Comparison of ENCODE assay signal across 9 cellular contexts in the genomic region with DNA sequence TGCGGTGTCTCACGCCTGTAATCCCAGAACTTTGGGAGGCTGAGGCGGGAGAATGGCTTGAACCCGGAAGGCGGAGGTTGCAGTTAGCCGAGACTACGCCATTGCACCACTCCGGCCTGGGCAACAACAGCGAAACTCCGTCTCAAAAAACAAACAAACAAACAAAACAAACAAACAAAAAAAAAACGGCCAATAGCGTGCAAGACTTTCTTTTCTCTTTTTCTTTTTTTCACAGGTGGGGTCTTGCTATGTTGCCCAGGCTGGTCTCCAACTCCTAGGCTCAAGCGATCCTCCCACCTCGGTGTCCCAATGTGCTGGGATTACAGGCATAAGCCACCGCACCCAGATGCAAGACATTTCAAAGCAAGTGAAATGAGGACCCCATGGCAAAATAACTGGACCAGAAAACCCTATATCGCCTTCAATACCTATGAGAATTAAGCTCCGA. TPM values are rescaled to one million over a fixed set of nuclear protein-coding genes. Genes with fewer than 3 reads are reported as not detected.
DNase-seq lines count a peak whose midpoint lies in the region; ATAC-seq and TF ChIP-seq lines count a peak whose summit lies in the region.
"Had no signal": no experiment of that assay in that cellular context is flagged by ENCODE, and none has a peak within 500 bp of the region (broad histone marks: within the 10 kb centered on the region; RNA-seq: fewer than 3 reads in every experiment).

No MANE protein-coding gene starts in this region.

- H3K9me3 ChIP-seq in HAP-1 (no peaks in the 10 kb centered on the region), skeletal muscle tissue (ENCODE audit: control insufficient read depth in 3 of 3, low read length in 3 of 3) (no peaks in the 10 kb centered on the region)

- H3K4me3 ChIP-seq in HAP-1, result peak overlapping the region; percentile 90
- H3K4me3 ChIP-seq in iPS-11a (ENCODE audit: low read depth, low read length), result peak overlapping the region; percentile 13
- H3K4me3 ChIP-seq in skeletal muscle tissue (ENCODE audit: low read length in 3 of 3), result peak overlapping the region; percentile 96 to 99 (median 98)

- peak overlapping the region; percentile 8 to 97 (median 43) for H3K9ac ChIP-seq in skeletal muscle tissue (ENCODE audit: low read depth in 1 of 3, low read length in 3 of 3)

- H3K4me3 Mint-ChIP-seq in activated B cell treated with CpG ODN at 0.5 μM for 24 hours, result peak overlapping the region; percentile 92

- no peak for TF ChIP-seq CTCF in activated B cell treated with CpG ODN at 0.5 μM for 24 hours (IDR thresholded peaks at IDR 0.05)

- H3K27me3 ChIP-seq in HAP-1 (ENCODE audit: low read depth) (no peaks in the 10 kb centered on the region), skeletal muscle tissue (ENCODE audit: control insufficient read depth in 3 of 3, insufficient read depth in 3 of 3, low read length in 3 of 3) (no peaks in the 10 kb centered on the region)

- H3K27me3 Mint-ChIP-seq in activated B cell treated with CpG ODN at 0.5 μM for 24 hours, result no peaks in the 10 kb centered on the region

- intact Hi-C loops in activated B cell treated with CpG ODN at 0.5 μM for 24 hours (cut with micrococcal nuclease), result no loop called here

- in situ Hi-C loops in HAP-1 (cut with MboI; ENCODE audit: low sequenced_read_pairs), result no loop called here

- no peak for DNase-seq in HAP-1 (ENCODE audit: low spot score in 2 of 2)
- no peak for DNase-seq in activated B cell treated with CpG ODN at 0.5 μM for 24 hours
- DNase-seq in NOMO-1 (lab: John Stamatoyannopoulos, UW; ENCODE audit: unreplicated experiment in 2 of 2), result no peak
- no peak for DNase-seq in SIG-M5 (lab: John Stamatoyannopoulos, UW)
- no peak for DNase-seq in epidermal melanocyte (ENCODE audit: insufficient read length, low spot score)
- DNase-seq in D341Med (ENCODE audit: low spot score), result no peak
- DNase-seq: stimulated activated CD4-positive, alpha-beta T cell treated with anti-CD3 and anti-CD28 coated beads, Interleukin-4, amount 100 ng/mL, for 1 hour had no signal

- no peaks in the 10 kb centered on the region for H3K9me3 Mint-ChIP-seq in activated B cell treated with CpG ODN at 0.5 μM for 24 hours

- H3K36me3 Mint-ChIP-seq in activated B cell treated with CpG ODN at 0.5 μM for 24 hours (ENCODE audit: low read depth), result peaks cover 8% of the 10 kb centered on the region

- no peaks in the 10 kb centered on the region for H3K36me3 ChIP-seq in HAP-1 (replicated peaks)
- no peaks in the 10 kb centered on the region for H3K36me3 ChIP-seq in skeletal muscle tissue (ENCODE audit: control insufficient read depth in 3 of 3, insufficient read depth in 3 of 3, low read length in 3 of 3)

- H3K4me1 Mint-ChIP-seq in activated B cell treated with CpG ODN at 0.5 μM for 24 hours, result peaks cover 75% of the 10 kb centered on the region

- no peak overlapping the region for H3K27ac Mint-ChIP-seq in activated B cell treated with CpG ODN at 0.5 μM for 24 hours

- peak overlapping the region; percentile 99 for H3K27ac ChIP-seq in skeletal muscle tissue (ENCODE audit: low read depth, low read length)

- H3K4me1 ChIP-seq in HAP-1 (peaks cover 11% of the 10 kb centered on the region), skeletal muscle tissue (ENCODE audit: control insufficient read depth in 3 of 3, insufficient read depth in 3 of 3, low read length in 3 of 3) (peaks cover 38 to 46% (median 42%) of the 10 kb centered on the region in 3 donors)

- CTCF ChIA-PET in activated B cell treated with CpG ODN at 0.5 μM for 24 hours (lab: Charles Lee), result interaction anchor here (1.2 to 3.8 kb wide), 3 partner anchors 13 to 47 kb away, joined by 3 to 21 read pairs (median 8); no protein-coding TSS in a partner anchor

- no peak for ATAC-seq in activated B cell treated with CpG ODN at 0.5 μM for 24 hours (ENCODE audit: low read depth)

- POLR2A ChIA-PET in activated B cell treated with CpG ODN at 0.5 μM for 24 hours (lab: Charles Lee), result interaction anchor here (0.5 to 5.7 kb wide), 7 partner anchors 11 to 182 kb away, joined by 3 to 125 read pairs (median 16); partner anchors contain the start of gene VSIR

RNA-seq across cellular contexts. Expression of gene PSAP, which starts 1.6 kb away (rescaled TPM):
- total RNA-seq in activated B cell treated with CpG ODN at 0.5 μM for 24 hours (207 and 210 TPM in 2 replicates), skeletal muscle tissue (369 TPM)

Comparison
In these comparisons a context has a peak if more than half of its experiments do, and no peak if none do; other contexts are left out.
1. H3K4me3 ChIP-seq: peak in every context shown above with its lines; median percentile 98 in skeletal muscle tissue; 90 in HAP-1; 13 in iPS-11a.